In genomic region chr5:16418471-16418922, GRCh38 we compare ENCODE assay signal across 1 cellular context.
TF ChIP-seq lines count a peak whose summit lies in the region.

No MANE protein-coding gene starts in this region.

TF ChIP-seq in K562, 482 proteins besides CTCF, POLR2A, EP300 and RAD21 (continued from another document and continues in another):
- TF ChIP-seq ZNF395 (CRISPR knock-in tag; IDR thresholded peaks at IDR 0.05), result peak; percentile 97
- TF ChIP-seq GABPB2 (CRISPR knock-in tag; conservative IDR thresholded peaks at IDR 0.05), result no peak
- TF ChIP-seq MTA3 (IDR thresholded peaks at IDR 0.05; ENCODE audit: borderline replicate concordance), result 0 out of 2 replicates have a peak, but pooled peaks have one; percentile 69
- TF ChIP-seq, protein P1, sequence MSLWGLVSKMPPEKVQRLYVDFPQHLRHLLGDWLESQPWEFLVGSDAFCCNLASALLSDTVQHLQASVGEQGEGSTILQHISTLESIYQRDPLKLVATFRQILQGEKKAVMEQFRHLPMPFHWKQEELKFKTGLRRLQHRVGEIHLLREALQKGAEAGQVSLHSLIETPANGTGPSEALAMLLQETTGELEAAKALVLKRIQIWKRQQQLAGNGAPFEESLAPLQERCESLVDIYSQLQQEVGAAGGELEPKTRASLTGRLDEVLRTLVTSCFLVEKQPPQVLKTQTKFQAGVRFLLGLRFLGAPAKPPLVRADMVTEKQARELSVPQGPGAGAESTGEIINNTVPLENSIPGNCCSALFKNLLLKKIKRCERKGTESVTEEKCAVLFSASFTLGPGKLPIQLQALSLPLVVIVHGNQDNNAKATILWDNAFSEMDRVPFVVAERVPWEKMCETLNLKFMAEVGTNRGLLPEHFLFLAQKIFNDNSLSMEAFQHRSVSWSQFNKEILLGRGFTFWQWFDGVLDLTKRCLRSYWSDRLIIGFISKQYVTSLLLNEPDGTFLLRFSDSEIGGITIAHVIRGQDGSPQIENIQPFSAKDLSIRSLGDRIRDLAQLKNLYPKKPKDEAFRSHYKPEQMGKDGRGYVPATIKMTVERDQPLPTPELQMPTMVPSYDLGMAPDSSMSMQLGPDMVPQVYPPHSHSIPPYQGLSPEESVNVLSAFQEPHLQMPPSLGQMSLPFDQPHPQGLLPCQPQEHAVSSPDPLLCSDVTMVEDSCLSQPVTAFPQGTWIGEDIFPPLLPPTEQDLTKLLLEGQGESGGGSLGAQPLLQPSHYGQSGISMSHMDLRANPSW (CRISPR knock-in tag; IDR thresholded peaks at IDR 0.05), result peak; percentile 35; the same call in 1 of the 2 replicates
- TF ChIP-seq FOXA3 (CRISPR knock-in tag; conservative IDR thresholded peaks at IDR 0.05 in 1 of 2, IDR thresholded peaks at IDR 0.05 in 1 of 2), result peak in 1 of 2 experiments; percentile 66; a peak in 3 of 4 replicates
- TF ChIP-seq TCF3 (CRISPR knock-in tag; IDR thresholded peaks at IDR 0.05), result peak; percentile 100
- no peak for TF ChIP-seq ZC3H11A (IDR thresholded peaks at IDR 0.05; ENCODE audit: low read depth, low read length)
- TF ChIP-seq MECOM (CRISPR knock-in tag; IDR thresholded peaks at IDR 0.05), result peak; percentile 81
- TF ChIP-seq CBFB (CRISPR knock-in tag; IDR thresholded peaks at IDR 0.05), result no peak
- no peak for TF ChIP-seq ZNF282 (CRISPR knock-in tag; IDR thresholded peaks at IDR 0.05)
- 0 out of 2 replicates have a peak, but pooled peaks have one; percentile 42 for TF ChIP-seq FOXO4 (CRISPR knock-in tag; IDR thresholded peaks at IDR 0.05)
- TF ChIP-seq MTF1 (CRISPR knock-in tag; IDR thresholded peaks at IDR 0.05; ENCODE audit: borderline replicate concordance), result no peak
- TF ChIP-seq TAF1 (IDR thresholded peaks at IDR 0.05; ENCODE audit: control insufficient read depth, extremely low read depth, insufficient read depth, low read length, severe bottlenecking), result peak; percentile 54
- TF ChIP-seq ZNF324 (CRISPR knock-in tag; IDR thresholded peaks at IDR 0.05), result peak; percentile 23; the same call in 1 of the 2 replicates
- TF ChIP-seq ZNF780A (CRISPR knock-in tag; IDR thresholded peaks at IDR 0.05), result no peak
- TF ChIP-seq TFAM (CRISPR knock-in tag; conservative IDR thresholded peaks at IDR 0.05), result no peak
- TF ChIP-seq, protein P2, sequence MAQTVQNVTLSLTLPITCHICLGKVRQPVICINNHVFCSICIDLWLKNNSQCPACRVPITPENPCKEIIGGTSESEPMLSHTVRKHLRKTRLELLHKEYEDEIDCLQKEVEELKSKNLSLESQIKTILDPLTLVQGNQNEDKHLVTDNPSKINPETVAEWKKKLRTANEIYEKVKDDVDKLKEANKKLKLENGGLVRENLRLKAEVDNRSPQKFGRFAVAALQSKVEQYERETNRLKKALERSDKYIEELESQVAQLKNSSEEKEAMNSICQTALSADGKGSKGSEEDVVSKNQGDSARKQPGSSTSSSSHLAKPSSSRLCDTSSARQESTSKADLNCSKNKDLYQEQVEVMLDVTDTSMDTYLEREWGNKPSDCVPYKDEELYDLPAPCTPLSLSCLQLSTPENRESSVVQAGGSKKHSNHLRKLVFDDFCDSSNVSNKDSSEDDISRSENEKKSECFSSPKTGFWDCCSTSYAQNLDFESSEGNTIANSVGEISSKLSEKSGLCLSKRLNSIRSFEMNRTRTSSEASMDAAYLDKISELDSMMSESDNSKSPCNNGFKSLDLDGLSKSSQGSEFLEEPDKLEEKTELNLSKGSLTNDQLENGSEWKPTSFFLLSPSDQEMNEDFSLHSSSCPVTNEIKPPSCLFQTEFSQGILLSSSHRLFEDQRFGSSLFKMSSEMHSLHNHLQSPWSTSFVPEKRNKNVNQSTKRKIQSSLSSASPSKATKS (CRISPR knock-in tag; IDR thresholded peaks at IDR 0.05), result no peak
- TF ChIP-seq JUN (IDR thresholded peaks at IDR 0.05; ENCODE audit: borderline replicate concordance, low read depth, low read length), result no peak
- no peak for TF ChIP-seq JUN (CRISPR knock-in tag; IDR thresholded peaks at IDR 0.05; ENCODE audit: borderline replicate concordance)
- 0 out of 2 replicates have a peak, but pooled peaks have one; percentile 33 for TF ChIP-seq NFXL1 (CRISPR knock-in tag; IDR thresholded peaks at IDR 0.05)
- no peak for TF ChIP-seq LARP7 (IDR thresholded peaks at IDR 0.05)
- no peak for TF ChIP-seq CHD4 (IDR thresholded peaks at IDR 0.05; ENCODE audit: insufficient read depth, insufficient replicate concordance, low read depth, low read length, poor library complexity, severe bottlenecking)
- TF ChIP-seq, protein P3, sequence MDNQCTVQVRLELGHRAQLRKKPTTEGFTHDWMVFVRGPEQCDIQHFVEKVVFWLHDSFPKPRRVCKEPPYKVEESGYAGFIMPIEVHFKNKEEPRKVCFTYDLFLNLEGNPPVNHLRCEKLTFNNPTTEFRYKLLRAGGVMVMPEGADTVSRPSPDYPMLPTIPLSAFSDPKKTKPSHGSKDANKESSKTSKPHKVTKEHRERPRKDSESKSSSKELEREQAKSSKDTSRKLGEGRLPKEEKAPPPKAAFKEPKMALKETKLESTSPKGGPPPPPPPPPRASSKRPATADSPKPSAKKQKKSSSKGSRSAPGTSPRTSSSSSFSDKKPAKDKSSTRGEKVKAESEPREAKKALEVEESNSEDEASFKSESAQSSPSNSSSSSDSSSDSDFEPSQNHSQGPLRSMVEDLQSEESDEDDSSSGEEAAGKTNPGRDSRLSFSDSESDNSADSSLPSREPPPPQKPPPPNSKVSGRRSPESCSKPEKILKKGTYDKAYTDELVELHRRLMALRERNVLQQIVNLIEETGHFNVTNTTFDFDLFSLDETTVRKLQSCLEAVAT (IDR thresholded peaks at IDR 0.05), result peak in 1 of 2 experiments; percentile 58; a peak in 2 of 4 replicates
- TF ChIP-seq DNMT1 (IDR thresholded peaks at IDR 0.05), result no peak
- peak; percentile 99 for TF ChIP-seq DMBX1 (CRISPR knock-in tag; IDR thresholded peaks at IDR 0.05; ENCODE audit: borderline replicate concordance)
- TF ChIP-seq GATAD2A (IDR thresholded peaks at IDR 0.05), result 0 out of 2 replicates have a peak, but pooled peaks have one; percentile 52
- peak; percentile 90 for TF ChIP-seq SMARCE1 (IDR thresholded peaks at IDR 0.05)
- TF ChIP-seq ZBTB11 (CRISPR knock-in tag; IDR thresholded peaks at IDR 0.05), result peak in 1 of 3 experiments; percentile 89; a peak in 2 of 6 replicates
- peak; percentile 95 for TF ChIP-seq ZKSCAN8 (CRISPR knock-in tag; IDR thresholded peaks at IDR 0.05)
- no peak for TF ChIP-seq E2F4 (CRISPR knock-in tag; IDR thresholded peaks at IDR 0.05; ENCODE audit: low read depth)
- TF ChIP-seq ZNF347 (CRISPR knock-in tag; IDR thresholded peaks at IDR 0.05; ENCODE audit: low read depth), result no peak
- no peak for TF ChIP-seq ZNF143 (CRISPR knock-in tag; IDR thresholded peaks at IDR 0.05)
- TF ChIP-seq TEAD1 (CRISPR knock-in tag; IDR thresholded peaks at IDR 0.05), result peak; percentile 92 to 97
- TF ChIP-seq KDM1A (IDR thresholded peaks at IDR 0.05), result peak; percentile 96 to 97
- no peak for TF ChIP-seq PCBP2 (IDR thresholded peaks at IDR 0.05; ENCODE audit: low read depth, low read length, poor library complexity, severe bottlenecking)
- TF ChIP-seq HMG20B (CRISPR knock-in tag; IDR thresholded peaks at IDR 0.05), result no peak
- TF ChIP-seq FOXM1 (IDR thresholded peaks at IDR 0.05; ENCODE audit: low read depth), result peak; percentile 98
- TF ChIP-seq FOXM1 (CRISPR knock-in tag; IDR thresholded peaks at IDR 0.05; ENCODE audit: low read depth), result no peak
- TF ChIP-seq KLF13 (tag; IDR thresholded peaks at IDR 0.05; ENCODE audit: borderline replicate concordance, low read depth), result peak; percentile 65; the same call in 1 of the 2 replicates
- no peak for TF ChIP-seq ZNF217 (CRISPR knock-in tag; IDR thresholded peaks at IDR 0.05)
- TF ChIP-seq EHMT2 (IDR thresholded peaks at IDR 0.05), result peak; percentile 70
- no peak for TF ChIP-seq RBM14 (IDR thresholded peaks at IDR 0.05; ENCODE audit: borderline replicate concordance, insufficient read depth, low read depth, low read length)
- TF ChIP-seq FOXK2 (conservative IDR thresholded peaks at IDR 0.05 in 1 of 2, IDR thresholded peaks at IDR 0.05 in 1 of 2; ENCODE audit: low read depth in 2 of 2), result peak; percentile 80 to 89; a peak in 3 of 4 replicates
- no peak for TF ChIP-seq TBP (optimal IDR thresholded peaks at IDR 0.05; ENCODE audit: low read depth, low read length)
- peak; percentile 74 to 82; a peak in 3 of 4 replicates for TF ChIP-seq RCOR1 (IDR thresholded peaks at IDR 0.05; ENCODE audit: borderline replicate concordance in 1 of 2, low read depth in 2 of 2, low read length in 2 of 2)
- TF ChIP-seq JUND (IDR thresholded peaks at IDR 0.05; ENCODE audit: borderline replicate concordance, low read depth, low read length), result peak; percentile 34; the same call in 1 of the 2 replicates
- TF ChIP-seq JUND (tag; IDR thresholded peaks at IDR 0.05; ENCODE audit: borderline replicate concordance, low read depth, low read length), result peak; percentile 43; the same call in 2 of the 3 replicates
- TF ChIP-seq YBX1 (IDR thresholded peaks at IDR 0.05), result no peak
- TF ChIP-seq PHF8 (IDR thresholded peaks at IDR 0.05; ENCODE audit: borderline replicate concordance, low read length), result no peak
- TF ChIP-seq, protein P4, sequence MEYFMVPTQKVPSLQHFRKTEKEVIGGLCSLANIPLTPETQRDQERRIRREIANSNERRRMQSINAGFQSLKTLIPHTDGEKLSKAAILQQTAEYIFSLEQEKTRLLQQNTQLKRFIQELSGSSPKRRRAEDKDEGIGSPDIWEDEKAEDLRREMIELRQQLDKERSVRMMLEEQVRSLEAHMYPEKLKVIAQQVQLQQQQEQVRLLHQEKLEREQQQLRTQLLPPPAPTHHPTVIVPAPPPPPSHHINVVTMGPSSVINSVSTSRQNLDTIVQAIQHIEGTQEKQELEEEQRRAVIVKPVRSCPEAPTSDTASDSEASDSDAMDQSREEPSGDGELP (CRISPR knock-in tag; IDR thresholded peaks at IDR 0.05; ENCODE audit: borderline replicate concordance), result peak; percentile 78
- TF ChIP-seq RHOXF2B (CRISPR knock-in tag; conservative IDR thresholded peaks at IDR 0.05), result no peak
- no peak; the same call in 1 of the 2 replicates for TF ChIP-seq IRF9 (tag; IDR thresholded peaks at IDR 0.05)
- TF ChIP-seq ESRRA (IDR thresholded peaks at IDR 0.05; ENCODE audit: borderline replicate concordance, low read depth), result peak; percentile 63; the same call in 1 of the 2 replicates
- no peak for TF ChIP-seq ZSCAN32 (CRISPR knock-in tag; IDR thresholded peaks at IDR 0.05)
- TF ChIP-seq ZNF57 (CRISPR knock-in tag; IDR thresholded peaks at IDR 0.05), result no peak
